In genomic region chr3:194383276-194383940, GRCh38 we compare ENCODE assay signal across 16 cellular contexts. TPM values are rescaled to one million over a fixed set of nuclear protein-coding genes. Genes with fewer than 3 reads are reported as not detected.
"Had no signal": no experiment of that assay in that cellular context is flagged by ENCODE, and none has a peak within 500 bp of the region (broad histone marks: within the 10 kb centered on the region; RNA-seq: fewer than 3 reads in every experiment).

No MANE protein-coding gene starts in this region.

- H3K4me3 Mint-ChIP-seq: activated T-helper 17 cell treated with anti-CD3 and anti-CD28 coated beads, Interleukin-2, amount 50 U/mL, for 72 hours; naive thymus-derived CD8-positive, alpha-beta T cell; stimulated activated naive CD8-positive, alpha-beta T cell treated with anti-CD3 and anti-CD28 coated beads, Interleukin-15, amount 100 ng/mL, for 72 hours; T-helper 2 cell treated with Interferon-gamma antibody and Interleukin-4, amounts not matched to agents 5 μg/mL and 100 μg/mL, for 36 hours had no signal

- H3K4me1 Mint-ChIP-seq: activated T-helper 17 cell treated with anti-CD3 and anti-CD28 coated beads, Interleukin-2, amount 50 U/mL, for 72 hours; stimulated activated naive CD8-positive, alpha-beta T cell treated with anti-CD3 and anti-CD28 coated beads, Interleukin-15, amount 100 ng/mL, for 72 hours had no signal

- H3K27me3 ChIP-seq: upper lobe of left lung had no signal

- H3K36me3 ChIP-seq: brain microvascular endothelial cell, upper lobe of left lung had no signal

- H3K27ac Mint-ChIP-seq: activated T-helper 17 cell treated with anti-CD3 and anti-CD28 coated beads, Interleukin-2, amount 50 U/mL, for 72 hours; T-helper 2 cell treated with Interferon-gamma antibody and Interleukin-4, amounts not matched to agents 5 μg/mL and 100 μg/mL, for 36 hours had no signal

- H3K4me3 ChIP-seq: upper lobe of left lung had no signal

- H3K27ac ChIP-seq: brain microvascular endothelial cell, upper lobe of left lung had no signal

- H3K9me3 Mint-ChIP-seq: activated T-helper 17 cell treated with anti-CD3 and anti-CD28 coated beads, Interleukin-2, amount 50 U/mL, for 72 hours; naive thymus-derived CD8-positive, alpha-beta T cell; stimulated activated naive CD8-positive, alpha-beta T cell treated with anti-CD3 and anti-CD28 coated beads, Interleukin-15, amount 100 ng/mL, for 72 hours; T-helper 2 cell treated with Interferon-gamma antibody and Interleukin-4, amounts not matched to agents 5 μg/mL and 100 μg/mL, for 36 hours had no signal

- H3K9me3 ChIP-seq: SK-N-SH, upper lobe of left lung had no signal

- DNase-seq: activated CD4-positive, alpha-beta T cell treated with anti-CD3 and anti-CD28 coated beads, Interleukin-2, amount 50 U/mL, for 4 hours; activated naive CD4-positive, alpha-beta T cell; brain microvascular endothelial cell; cortex of kidney; effector CD8-positive, alpha-beta T cell; mesenchymal stem cell; naive thymus-derived CD8-positive, alpha-beta T cell; retina; SK-N-SH; stimulated activated naive CD8-positive, alpha-beta T cell treated with anti-CD3 and anti-CD28 coated beads, Interleukin-15, amount 100 ng/mL, for 72 hours; upper lobe of left lung had no signal

- ATAC-seq: activated T-helper 17 cell treated with anti-CD3 and anti-CD28 coated beads, Interleukin-2, amount 50 U/mL, for 72 hours; naive thymus-derived CD8-positive, alpha-beta T cell had no signal

RNA-seq across cellular contexts. Expression of gene LRRC15, which starts 13.9 kb away (rescaled TPM):
- total RNA-seq: activated T-helper 17 cell treated with anti-CD3 and anti-CD28 coated beads, Interleukin-2, amount 50 U/mL, for 72 hours; naive thymus-derived CD8-positive, alpha-beta T cell; temporal lobe had no signal

RNA-seq across cellular contexts. Expression of gene GP5, which starts 15.7 kb away (rescaled TPM):
- total RNA-seq: fibroblast of villous mesenchyme had no signal

RNA-seq across cellular contexts. Expression of gene CPN2, which starts 32.3 kb away (rescaled TPM):
- total RNA-seq: activated T-helper 17 cell treated with anti-CD3 and anti-CD28 coated beads, Interleukin-2, amount 50 U/mL, for 72 hours; aorta; fibroblast of villous mesenchyme; naive thymus-derived CD8-positive, alpha-beta T cell; temporal lobe had no signal
